In the genomic region with DNA sequence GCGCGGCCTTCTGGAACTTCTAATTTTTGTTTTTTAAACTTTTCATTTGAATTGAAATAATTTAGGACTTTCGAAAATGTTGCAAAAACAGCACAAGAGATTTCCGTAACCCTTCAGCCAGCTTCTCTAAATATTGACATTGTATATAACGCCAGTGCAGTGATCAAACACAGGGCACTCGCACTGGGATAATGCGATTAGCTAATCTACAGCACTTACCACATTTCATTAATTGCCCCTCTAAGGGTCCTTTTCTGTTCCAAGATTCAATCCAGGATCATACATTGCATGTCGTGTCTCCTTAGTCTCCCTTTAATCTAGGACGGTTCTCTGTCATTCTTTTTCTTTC, we compare ENCODE assay signal across 2 cellular contexts.
TF ChIP-seq lines count a peak whose summit lies in the region.

No MANE protein-coding gene starts in this region.

TF ChIP-seq in SK-N-SH, 30 proteins besides CTCF, POLR2A, EP300 and RAD21 (continued from another document):
- TF ChIP-seq FOXJ3 (CRISPR knock-in tag; IDR thresholded peaks at IDR 0.05) (no peak), EZH2phosphoT487 (IDR thresholded peaks at IDR 0.05; ENCODE audit: borderline replicate concordance, low read depth) (no peak), RXRA (IDR thresholded peaks at IDR 0.05; ENCODE audit: borderline replicate concordance, low read depth) (no peak), ELF1 (IDR thresholded peaks at IDR 0.05) (no peak), RFX5 (IDR thresholded peaks at IDR 0.05; ENCODE audit: low read length) (no peak), MXI1 (IDR thresholded peaks at IDR 0.05; ENCODE audit: low read depth, low read length) (no peak), TCF12 (IDR thresholded peaks at IDR 0.05) (no peak)
- TF ChIP-seq, protein P1, sequence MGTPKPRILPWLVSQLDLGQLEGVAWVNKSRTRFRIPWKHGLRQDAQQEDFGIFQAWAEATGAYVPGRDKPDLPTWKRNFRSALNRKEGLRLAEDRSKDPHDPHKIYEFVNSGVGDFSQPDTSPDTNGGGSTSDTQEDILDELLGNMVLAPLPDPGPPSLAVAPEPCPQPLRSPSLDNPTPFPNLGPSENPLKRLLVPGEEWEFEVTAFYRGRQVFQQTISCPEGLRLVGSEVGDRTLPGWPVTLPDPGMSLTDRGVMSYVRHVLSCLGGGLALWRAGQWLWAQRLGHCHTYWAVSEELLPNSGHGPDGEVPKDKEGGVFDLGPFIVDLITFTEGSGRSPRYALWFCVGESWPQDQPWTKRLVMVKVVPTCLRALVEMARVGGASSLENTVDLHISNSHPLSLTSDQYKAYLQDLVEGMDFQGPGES (IDR thresholded peaks at IDR 0.05; ENCODE audit: low read depth, low read length): no peak
- TF ChIP-seq, protein P2, sequence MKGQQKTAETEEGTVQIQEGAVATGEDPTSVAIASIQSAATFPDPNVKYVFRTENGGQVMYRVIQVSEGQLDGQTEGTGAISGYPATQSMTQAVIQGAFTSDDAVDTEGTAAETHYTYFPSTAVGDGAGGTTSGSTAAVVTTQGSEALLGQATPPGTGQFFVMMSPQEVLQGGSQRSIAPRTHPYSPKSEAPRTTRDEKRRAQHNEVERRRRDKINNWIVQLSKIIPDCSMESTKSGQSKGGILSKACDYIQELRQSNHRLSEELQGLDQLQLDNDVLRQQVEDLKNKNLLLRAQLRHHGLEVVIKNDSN (IDR thresholded peaks at IDR 0.05; ENCODE audit: borderline replicate concordance, low read depth): no peak

TF ChIP-seq in SK-N-SH treated with all-trans-retinoic acid at 6 μM for 48 hours, 23 proteins besides CTCF, POLR2A, EP300 and RAD21 (continued from another document):
- no peak for TF ChIP-seq CSDC2 (CRISPR knock-in tag; IDR thresholded peaks at IDR 0.05)
- TF ChIP-seq, protein P3, sequence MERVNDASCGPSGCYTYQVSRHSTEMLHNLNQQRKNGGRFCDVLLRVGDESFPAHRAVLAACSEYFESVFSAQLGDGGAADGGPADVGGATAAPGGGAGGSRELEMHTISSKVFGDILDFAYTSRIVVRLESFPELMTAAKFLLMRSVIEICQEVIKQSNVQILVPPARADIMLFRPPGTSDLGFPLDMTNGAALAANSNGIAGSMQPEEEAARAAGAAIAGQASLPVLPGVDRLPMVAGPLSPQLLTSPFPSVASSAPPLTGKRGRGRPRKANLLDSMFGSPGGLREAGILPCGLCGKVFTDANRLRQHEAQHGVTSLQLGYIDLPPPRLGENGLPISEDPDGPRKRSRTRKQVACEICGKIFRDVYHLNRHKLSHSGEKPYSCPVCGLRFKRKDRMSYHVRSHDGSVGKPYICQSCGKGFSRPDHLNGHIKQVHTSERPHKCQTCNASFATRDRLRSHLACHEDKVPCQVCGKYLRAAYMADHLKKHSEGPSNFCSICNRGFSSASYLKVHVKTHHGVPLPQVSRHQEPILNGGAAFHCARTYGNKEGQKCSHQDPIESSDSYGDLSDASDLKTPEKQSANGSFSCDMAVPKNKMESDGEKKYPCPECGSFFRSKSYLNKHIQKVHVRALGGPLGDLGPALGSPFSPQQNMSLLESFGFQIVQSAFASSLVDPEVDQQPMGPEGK (CRISPR knock-in tag; IDR thresholded peaks at IDR 0.05; ENCODE audit: borderline replicate concordance): no peak
TF ChIP-seq in SK-N-SH treated with all-trans-retinoic acid at 6 μM for 48 hours: peak in this region for 0.
